Comparison of ENCODE assay signal across 16 cellular contexts in genomic region chr1:54882483-54882882, GRCh38. TPM values are rescaled to one million over a fixed set of nuclear protein-coding genes. Genes with fewer than 3 reads are reported as not detected.
A peak's percentile ranks its signal among the peaks of the same experiment; 100 is the strongest.
DNase-seq lines count a peak whose midpoint lies in the region; ATAC-seq and TF ChIP-seq lines count a peak whose summit lies in the region.
"Had no signal": no experiment of that assay in that cellular context is flagged by ENCODE, and none has a peak within 500 bp of the region (broad histone marks: within the 10 kb centered on the region; RNA-seq: fewer than 3 reads in every experiment).

No MANE protein-coding gene starts in this region.

- DNase-seq in NCI-H510A treated with DMSO at 0.1 percent for 48 hours (lab: John Stamatoyannopoulos, UW) (peak; percentile 17), NCI-H510A (lab: John Stamatoyannopoulos, UW) (no peak), SHP77 treated with DMSO at 0.1 percent for 48 hours (lab: John Stamatoyannopoulos, UW) (peak; percentile 47), hepatocyte (ENCODE audit: low spot score) (no peak), suprapubic skin (ENCODE audit: low spot score in 2 of 2) (no peak), putamen (ENCODE audit: low spot score) (no peak), Ammon's horn (ENCODE audit: low spot score) (no peak)
- DNase-seq: ACHN; activated naive CD8-positive, alpha-beta T cell treated with anti-CD3 and anti-CD28 coated beads, Interleukin-2, amount 10 ng/mL, durations not matched to agents 7 days and 5 days; COR-L47; mesendoderm; NCI-H2171 treated with DMSO at 0.1 percent for 48 hours; small intestine; T-cell had no signal

- H3K9me2 ChIP-seq in hepatocyte (replicated peaks; ENCODE audit: insufficient read depth) = no peaks in the 10 kb centered on the region

- H3K27me3 ChIP-seq in hepatocyte (no peaks in the 10 kb centered on the region), suprapubic skin (no peaks in the 10 kb centered on the region)

- no peak overlapping the region for H2AFZ ChIP-seq in hepatocyte

- H3K79me2 ChIP-seq in hepatocyte = peaks cover 91% of the 10 kb centered on the region

- WGBS in hepatocyte (ENCODE audit: low lambda C conversion rate, missing lambda C conversion rate) = 87% methylated on average over 1 of the region's 1 CpG
- WGBS in suprapubic skin = 89% methylated on average over 1 of the region's 1 CpG

- no peak for TF ChIP-seq POLR2A in suprapubic skin (IDR thresholded peaks at IDR 0.05)

- peak overlapping the region; percentile 28 for H3K4me2 ChIP-seq in hepatocyte

- H3K27ac ChIP-seq in hepatocyte (no peak overlapping the region), suprapubic skin (no peak overlapping the region)
- H3K27ac ChIP-seq: neutrophil had no signal

- H4K20me1 ChIP-seq in hepatocyte (ENCODE audit: insufficient read depth, poor library complexity, severe bottlenecking) = peaks cover 30% of the 10 kb centered on the region

- H3K9me3 ChIP-seq in hepatocyte (ENCODE audit: low read depth) (no peaks in the 10 kb centered on the region), suprapubic skin (no peaks in the 10 kb centered on the region)
- H3K9me3 ChIP-seq: neutrophil had no signal

- TF ChIP-seq CTCF in hepatocyte (IDR thresholded peaks at IDR 0.05; ENCODE audit: poor library complexity) (no peak), suprapubic skin (IDR thresholded peaks at IDR 0.05) (no peak)

- peaks cover 26% of the 10 kb centered on the region for H3K4me1 ChIP-seq in hepatocyte (ENCODE audit: insufficient read depth)
- peaks cover 42% of the 10 kb centered on the region for H3K4me1 ChIP-seq in suprapubic skin

- H3K36me3 ChIP-seq in hepatocyte (replicated peaks; ENCODE audit: insufficient read depth, low read depth) = peaks cover 4% of the 10 kb centered on the region
- H3K36me3 ChIP-seq in suprapubic skin = peaks cover 12% of the 10 kb centered on the region
- H3K36me3 ChIP-seq: neutrophil had no signal

- no peak for ATAC-seq in GM18909 (IDR thresholded peaks at IDR 0.05; ENCODE audit: poor library complexity, unreplicated experiment)
- ATAC-seq: T-cell had no signal

- H3K4me3 ChIP-seq in hepatocyte = no peak overlapping the region
- peak overlapping the region; percentile 31 for H3K4me3 ChIP-seq in suprapubic skin

- no peak for TF ChIP-seq EP300 in suprapubic skin (IDR thresholded peaks at IDR 0.05)

RNA-seq across cellular contexts. Expression of gene DHCR24, which starts 4.5 kb away (rescaled TPM):
- total RNA-seq in hepatocyte (282 and 297 TPM in 2 replicates), suprapubic skin (100 to 1,000 TPM; 167 to 525 (median 389) TPM)
- polyA plus RNA-seq in hepatocyte = 242 and 318 TPM in 2 replicates

Comparison
In these comparisons a context has a peak if more than half of its experiments do, and no peak if none do; other contexts are left out.
1. DNase-seq: peak in NCI-H510A treated with DMSO at 0.1 percent for 48 hours (single experiment) and SHP77 treated with DMSO at 0.1 percent for 48 hours (single experiment); none in NCI-H510A (single experiment), hepatocyte (single experiment), suprapubic skin (0 of 2), putamen (single experiment) and Ammon's horn (single experiment).